1 cellular context compared by ENCODE assay signal in genomic region chr9:136732446-136733178, GRCh38.
A peak's percentile ranks its signal among the peaks of the same experiment; 100 is the strongest.
TF ChIP-seq lines count a peak whose summit lies in the region.

No MANE protein-coding gene starts in this region.

TF ChIP-seq in WTC11, 78 proteins besides CTCF, POLR2A, EP300 and RAD21 (continued from another document):
- TF ChIP-seq FOXP4 (CRISPR knock-in tag; IDR thresholded peaks at IDR 0.05): no peak
- TF ChIP-seq USF1 (CRISPR knock-in tag; IDR thresholded peaks at IDR 0.05): peak; percentile 37; the same call in 1 of the 2 replicates
- no peak for TF ChIP-seq ZNF263 (CRISPR knock-in tag; IDR thresholded peaks at IDR 0.05; ENCODE audit: low read depth)
- TF ChIP-seq RORB (CRISPR knock-in tag; IDR thresholded peaks at IDR 0.05): no peak
- TF ChIP-seq NFYB (CRISPR knock-in tag; conservative IDR thresholded peaks at IDR 0.05; ENCODE audit: low read depth): no peak
- TF ChIP-seq ETV6 (CRISPR knock-in tag; IDR thresholded peaks at IDR 0.05): no peak
- no peak for TF ChIP-seq ZNF281 (CRISPR knock-in tag; IDR thresholded peaks at IDR 0.05)
- TF ChIP-seq ZNF317 (CRISPR knock-in tag; IDR thresholded peaks at IDR 0.05; ENCODE audit: borderline replicate concordance, low read depth): no peak
